In the genomic region with DNA sequence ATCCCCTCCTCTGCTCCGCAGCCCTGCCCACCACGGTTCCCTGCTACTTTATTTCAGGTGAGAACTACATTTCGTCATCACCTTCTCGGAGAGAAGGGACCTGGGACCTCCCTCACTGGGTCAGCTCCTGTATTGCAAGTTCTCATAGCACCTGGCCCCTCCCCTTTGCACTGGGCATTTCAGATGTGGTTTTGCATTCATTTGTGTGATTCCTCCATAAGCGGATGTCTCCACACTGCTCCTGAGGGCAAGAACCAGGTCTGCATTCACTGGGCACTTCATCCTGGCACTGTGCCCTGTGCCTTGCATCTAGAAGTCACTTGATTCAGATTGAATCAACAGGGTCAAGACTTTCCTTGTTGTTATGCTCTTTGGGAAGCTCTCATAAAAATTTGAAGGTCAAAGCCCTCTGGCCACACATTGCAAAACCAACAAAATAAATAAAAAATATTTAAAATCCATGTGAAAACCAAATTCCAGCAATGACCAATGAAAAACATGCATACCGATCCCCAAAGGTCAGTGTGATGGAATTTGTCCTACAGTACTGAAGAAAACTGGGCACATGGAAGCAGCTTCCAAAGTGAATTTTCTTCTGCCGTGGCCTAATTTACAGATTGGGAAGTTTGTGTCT, we compare ENCODE assay signal across 20 cellular contexts.
"Had no signal": no experiment of that assay in that cellular context is flagged by ENCODE, and none has a peak within 500 bp of the region (broad histone marks: within the 10 kb centered on the region; RNA-seq: fewer than 3 reads in every experiment).

No MANE protein-coding gene starts in this region.

- ATAC-seq: activated CD4-positive, CD25-positive, alpha-beta regulatory T cell treated with anti-CD3 and anti-CD28 coated beads, Interleukin-2, amount 50 U/mL, for 24 hours; activated CD8-positive, alpha-beta memory T cell treated with anti-CD3 and anti-CD28 coated beads, Interleukin-2, amount 10 ng/mL, durations not matched to agents 7 days and 5 days; activated T-cell treated with anti-CD3 and anti-CD28 coated beads, Interleukin-2, amount 50 U/mL, for 4 hours; esophagus mucosa; heart left ventricle; left lung; pancreas had no signal

- FAIRE-seq: keratinocyte, pancreas had no signal

- H3K36me3 Mint-ChIP-seq: activated CD8-positive, alpha-beta memory T cell treated with anti-CD3 and anti-CD28 coated beads, Interleukin-2, amount 10 ng/mL, durations not matched to agents 7 days and 5 days; activated naive CD8-positive, alpha-beta T cell; brain had no signal

- H3K4me3 Mint-ChIP-seq: activated CD8-positive, alpha-beta memory T cell treated with anti-CD3 and anti-CD28 coated beads, Interleukin-2, amount 10 ng/mL, durations not matched to agents 7 days and 5 days; activated naive CD8-positive, alpha-beta T cell; activated T-cell treated with anti-CD3 and anti-CD28 coated beads, Interleukin-2, amount 50 U/mL, for 4 hours; brain; neural crest cell; stimulated activated naive CD8-positive, alpha-beta T cell treated with anti-CD3 and anti-CD28 coated beads, Interleukin-15, Interleukin-2, amounts not matched to agents 100 ng/mL and 50 ng/mL, for 24 hours had no signal

- H3K27ac ChIP-seq: heart left ventricle, left lung, pancreas had no signal

- H3K4me1 Mint-ChIP-seq: activated CD8-positive, alpha-beta memory T cell treated with anti-CD3 and anti-CD28 coated beads, Interleukin-2, amount 10 ng/mL, durations not matched to agents 7 days and 5 days; brain; neural crest cell had no signal

- H3K9me3 ChIP-seq: heart left ventricle, left lung, pancreas had no signal

- H3K4me1 ChIP-seq: left lung had no signal

- DNase-seq: activated CD4-positive, alpha-beta T cell treated with anti-CD3 and anti-CD28 coated beads, Interleukin-2, amount 50 U/mL, for 48 hours; activated CD8-positive, alpha-beta memory T cell treated with anti-CD3 and anti-CD28 coated beads, Interleukin-2, amount 10 ng/mL, durations not matched to agents 7 days and 5 days; activated effector memory CD4-positive, alpha-beta T cell treated with anti-CD3 and anti-CD28 coated beads, Interleukin-2, amount 50 U/mL, for 16 hours; activated T-cell treated with anti-CD3 and anti-CD28 coated beads, Interleukin-2, amount 50 U/mL, for 4 hours; amygdala; cerebellar nuclear complex; dermis blood vessel endothelial cell; foreskin fibroblast; left lung; mesenchymal stem cell; pancreas; stimulated activated CD4-positive, alpha-beta T cell treated with anti-CD3 and anti-CD28 coated beads, Interleukin-4, amount 100 ng/mL, for 24 hours had no signal

- H3K27ac Mint-ChIP-seq: activated CD8-positive, alpha-beta memory T cell treated with anti-CD3 and anti-CD28 coated beads, Interleukin-2, amount 10 ng/mL, durations not matched to agents 7 days and 5 days; activated naive CD8-positive, alpha-beta T cell; brain; stimulated activated naive CD8-positive, alpha-beta T cell treated with anti-CD3 and anti-CD28 coated beads, Interleukin-15, Interleukin-2, amounts not matched to agents 100 ng/mL and 50 ng/mL, for 24 hours had no signal

- H3K27me3 ChIP-seq: heart left ventricle, left lung, pancreas had no signal

- H3K36me3 ChIP-seq: heart left ventricle, left lung, pancreas had no signal

- H3K4me3 ChIP-seq: heart left ventricle, left lung, pancreas had no signal

- H3K9me3 Mint-ChIP-seq: activated T-cell treated with anti-CD3 and anti-CD28 coated beads, Interleukin-2, amount 50 U/mL, for 4 hours; brain; neural crest cell; stimulated activated naive CD8-positive, alpha-beta T cell treated with anti-CD3 and anti-CD28 coated beads, Interleukin-15, Interleukin-2, amounts not matched to agents 100 ng/mL and 50 ng/mL, for 24 hours had no signal
